19 cellular contexts compared by ENCODE assay signal in genomic region chrX:139077303-139078131, GRCh38.
DNase-seq lines count a peak whose midpoint lies in the region; ATAC-seq, FAIRE-seq and TF ChIP-seq lines count a peak whose summit lies in the region.
"Had no signal": no experiment of that assay in that cellular context is flagged by ENCODE, and none has a peak within 500 bp of the region (broad histone marks: within the 10 kb centered on the region; RNA-seq: fewer than 3 reads in every experiment).

No MANE protein-coding gene starts in this region.

- no peaks in the 10 kb centered on the region for H3K36me3 Mint-ChIP-seq in naive thymus-derived CD4-positive, alpha-beta T cell
- H3K36me3 Mint-ChIP-seq: IgD-negative memory B cell had no signal

- no peaks in the 10 kb centered on the region for H3K9me3 ChIP-seq in naive thymus-derived CD4-positive, alpha-beta T cell (ENCODE audit: control insufficient read depth in 2 of 3, low read length in 3 of 3)
- H3K9me3 ChIP-seq: BLaER1 treated with 17β-estradiol and CSF1 and Interleukin-3, amounts not matched to agents 10 nM and 100 nM; esophagus muscularis mucosa; tibial artery had no signal

- H3K4me3 ChIP-seq in BJ (ENCODE audit: low read depth, low read length) = no peak overlapping the region
- H3K4me3 ChIP-seq in naive thymus-derived CD4-positive, alpha-beta T cell (ENCODE audit: low read length) = no peak overlapping the region
- H3K4me3 ChIP-seq: BLaER1 treated with 17β-estradiol and CSF1 and Interleukin-3, amounts not matched to agents 10 nM and 100 nM; coronary artery; esophagus muscularis mucosa; tibial artery had no signal

- FAIRE-seq in colon (lab: Jason Lieb, UNC) = peak; percentile 21

- no peaks in the 10 kb centered on the region for H3K27me3 ChIP-seq in BJ (ENCODE audit: control insufficient read depth, insufficient read depth, low read length)
- no peaks in the 10 kb centered on the region for H3K27me3 ChIP-seq in naive thymus-derived CD4-positive, alpha-beta T cell (ENCODE audit: control insufficient read depth in 2 of 2, insufficient read depth in 2 of 2, low read length in 2 of 2)
- H3K27me3 ChIP-seq: esophagus muscularis mucosa, tibial artery had no signal

- H3K27ac Mint-ChIP-seq in naive thymus-derived CD4-positive, alpha-beta T cell = no peak overlapping the region
- H3K27ac Mint-ChIP-seq: IgD-negative memory B cell had no signal

- H3K4me1 Mint-ChIP-seq in naive thymus-derived CD4-positive, alpha-beta T cell = no peaks in the 10 kb centered on the region
- H3K4me1 Mint-ChIP-seq: IgD-negative memory B cell had no signal

- no peaks in the 10 kb centered on the region for H3K36me3 ChIP-seq in BJ (ENCODE audit: control insufficient read depth, insufficient read depth, low read length)
- no peaks in the 10 kb centered on the region for H3K36me3 ChIP-seq in naive thymus-derived CD4-positive, alpha-beta T cell (ENCODE audit: control insufficient read depth in 2 of 3, insufficient read depth in 3 of 3, low read length in 3 of 3)
- H3K36me3 ChIP-seq: BLaER1 treated with 17β-estradiol and CSF1 and Interleukin-3, amounts not matched to agents 10 nM and 100 nM; esophagus muscularis mucosa; tibial artery had no signal

- CTCF ChIA-PET in BJ (lab: Yijun Ruan, JAX) = interaction anchor here (1.3 kb wide), 1 partner anchor 10 kb away, joined by 3 read pairs; no protein-coding TSS in a partner anchor
- CTCF ChIA-PET in naive thymus-derived CD4-positive, alpha-beta T cell (lab: Charles Lee) = no interaction called here

- H3K4me1 ChIP-seq in naive thymus-derived CD4-positive, alpha-beta T cell (ENCODE audit: control insufficient read depth in 2 of 2, insufficient read depth in 2 of 2, low read length in 2 of 2) = no peaks in the 10 kb centered on the region
- H3K4me1 ChIP-seq: tibial artery had no signal

- H3K27ac ChIP-seq in naive thymus-derived CD4-positive, alpha-beta T cell (ENCODE audit: low read depth, low read length) = no peak overlapping the region
- H3K27ac ChIP-seq: BLaER1 treated with 17β-estradiol and CSF1 and Interleukin-3, amounts not matched to agents 10 nM and 100 nM; coronary artery; esophagus muscularis mucosa; tibial artery had no signal

- H3K9me3 Mint-ChIP-seq in naive thymus-derived CD4-positive, alpha-beta T cell = no peaks in the 10 kb centered on the region
- H3K9me3 Mint-ChIP-seq: activated T-cell treated with anti-CD3 and anti-CD28 coated beads, Interleukin-2, amount 50 U/mL, for 4 hours; IgD-negative memory B cell had no signal

- intact Hi-C loops in naive thymus-derived CD4-positive, alpha-beta T cell (cut with micrococcal nuclease) = no loop called here
- intact Hi-C loops in left ventricle myocardium superior (cut with micrococcal nuclease) = no loop called here

- no peaks in the 10 kb centered on the region for H3K27me3 Mint-ChIP-seq in naive thymus-derived CD4-positive, alpha-beta T cell
- H3K27me3 Mint-ChIP-seq: IgD-negative memory B cell had no signal

- peak; percentile 60 for ATAC-seq in naive thymus-derived CD4-positive, alpha-beta T cell
- ATAC-seq in left ventricle myocardium superior (no peak), GM21825 (IDR thresholded peaks at IDR 0.05; ENCODE audit: unreplicated experiment) (no peak)
- ATAC-seq: activated T-cell treated with anti-CD3 and anti-CD28 coated beads, Interleukin-2, amount 50 U/mL, for 4 hours had no signal

- no peak for TF ChIP-seq CTCF in BJ (IDR thresholded peaks at IDR 0.05; ENCODE audit: insufficient read depth, low read depth, low read length)

- peak; percentile 10 for DNase-seq in BJ (ENCODE audit: low read depth)
- DNase-seq in M059J (ENCODE audit: low read depth) = peak; percentile 93
- DNase-seq in naive thymus-derived CD4-positive, alpha-beta T cell = no peak
- no peak for DNase-seq in DMS 273 (lab: John Stamatoyannopoulos, UW; ENCODE audit: unreplicated experiment)
- no peak for DNase-seq in left ventricle myocardium superior
- no peak for DNase-seq in stimulated activated CD4-positive, alpha-beta T cell treated with anti-CD3 and anti-CD28 coated beads, Interleukin-2, amount 100 ng/mL, for 24 hours
- DNase-seq: activated CD4-positive, alpha-beta T cell treated with anti-CD3 and anti-CD28 coated beads, Interleukin-2, amount 50 U/mL, for 1 hour; activated T-cell treated with anti-CD3 and anti-CD28 coated beads, Interleukin-2, amount 50 U/mL, for 4 hours; midbrain; NCI-H1436 treated with DMSO at 0.1 percent for 48 hours; NCI-H446 treated with DMSO at 0.1 percent for 48 hours; posterior cingulate gyrus; tibial artery had no signal

- H3K4me3 Mint-ChIP-seq in naive thymus-derived CD4-positive, alpha-beta T cell = no peak overlapping the region
- H3K4me3 Mint-ChIP-seq: activated T-cell treated with anti-CD3 and anti-CD28 coated beads, Interleukin-2, amount 50 U/mL, for 4 hours; IgD-negative memory B cell had no signal

- POLR2A ChIA-PET in BJ (lab: Charles Lee) = no interaction called here
- POLR2A ChIA-PET in naive thymus-derived CD4-positive, alpha-beta T cell (lab: Charles Lee) = no interaction called here

Comparison
In these comparisons a context has a peak if more than half of its experiments do, and no peak if none do; other contexts are left out.
1. DNase-seq: peak in BJ (single experiment) and M059J (single experiment); none in naive thymus-derived CD4-positive, alpha-beta T cell (0 of 9), DMS 273 (single experiment), left ventricle myocardium superior (single experiment) and stimulated activated CD4-positive, alpha-beta T cell treated with anti-CD3 and anti-CD28 coated beads, Interleukin-2, amount 100 ng/mL, for 24 hours (0 of 2).